3 cellular contexts compared by ENCODE assay signal in the genomic region with DNA sequence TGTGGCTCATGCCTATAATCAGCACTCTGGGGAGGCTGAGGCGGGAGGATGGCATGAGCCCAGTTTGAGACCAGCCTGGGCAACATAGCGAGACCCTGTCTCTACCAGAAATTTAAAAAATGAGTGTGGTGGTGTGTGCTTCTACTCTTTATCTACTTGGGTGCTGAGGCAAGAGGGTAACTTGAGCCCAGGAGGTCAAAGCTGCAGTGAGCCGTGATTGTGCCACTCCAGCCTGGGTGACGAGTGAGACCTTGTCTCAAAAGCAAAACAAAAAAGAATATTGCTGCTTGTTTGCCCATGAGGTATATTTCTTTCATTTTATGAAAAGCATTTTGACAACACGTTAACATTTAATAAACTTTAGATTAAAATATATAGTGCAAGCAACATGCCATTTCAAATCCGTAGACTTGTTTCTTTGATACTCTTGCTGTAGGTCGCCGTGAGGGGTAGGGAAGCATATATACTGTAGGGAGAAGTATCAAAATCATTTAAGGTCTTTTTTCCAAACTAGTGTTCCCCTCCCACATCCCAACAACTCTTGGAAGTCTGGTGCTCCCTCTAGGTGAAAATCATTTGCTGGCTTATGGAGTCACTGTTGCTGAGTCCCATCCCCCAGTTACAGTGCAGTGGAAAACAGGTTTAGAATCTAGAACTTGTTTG.
A peak's percentile ranks its signal among the peaks of the same experiment; 100 is the strongest.
TF ChIP-seq lines count a peak whose summit lies in the region.

No MANE protein-coding gene starts in this region.

TF ChIP-seq in A549, 52 proteins besides CTCF, POLR2A, EP300 and RAD21:
- peak; percentile 82 for TF ChIP-seq POLR2AphosphoS2 (conservative IDR thresholded peaks at IDR 0.05; ENCODE audit: low read length)
- TF ChIP-seq EHF (CRISPR knock-in tag; IDR thresholded peaks at IDR 0.05) = no peak
- no peak for TF ChIP-seq ZFP36 (IDR thresholded peaks at IDR 0.05; ENCODE audit: borderline replicate concordance, partially characterized antibody)
- TF ChIP-seq HOXA7 (CRISPR knock-in tag; IDR thresholded peaks at IDR 0.05) = no peak
TF ChIP-seq in A549: peak in this region for 1.

TF ChIP-seq in GM12891, 5 proteins besides CTCF, POLR2A, EP300 and RAD21:
- no peak for TF ChIP-seq POU2F2 (IDR thresholded peaks at IDR 0.05; ENCODE audit: low read depth, low read length)
- peak; percentile 47; the same call in 1 of the 2 replicates for TF ChIP-seq POLR2AphosphoS5 (IDR thresholded peaks at IDR 0.05; ENCODE audit: low read depth, low read length)
- TF ChIP-seq TAF1 (IDR thresholded peaks at IDR 0.05; ENCODE audit: low read depth, low read length) = no peak
- TF ChIP-seq PAX5 (IDR thresholded peaks at IDR 0.05; ENCODE audit: insufficient read depth, low read length, severe bottlenecking) = no peak
- TF ChIP-seq SPI1 (IDR thresholded peaks at IDR 0.05; ENCODE audit: low read depth, low read length) = no peak

TF ChIP-seq in K562, 482 proteins besides CTCF, POLR2A, EP300 and RAD21:
- peak in 1 of 2 experiments; percentile 7; a peak in 1 of 4 replicates for TF ChIP-seq SIN3A (IDR thresholded peaks at IDR 0.05; ENCODE audit: borderline replicate concordance in 2 of 2, control insufficient read depth in 1 of 2, low read depth in 2 of 2, low read length in 2 of 2)
- 0 out of 2 replicates have a peak, but pooled peaks have one; percentile 5 for TF ChIP-seq POLR2G (IDR thresholded peaks at IDR 0.05; ENCODE audit: low read depth, low read length)
- peak; percentile 40; the same call in 1 of the 2 replicates for TF ChIP-seq SUPT5H (IDR thresholded peaks at IDR 0.05)
- TF ChIP-seq, protein P1, sequence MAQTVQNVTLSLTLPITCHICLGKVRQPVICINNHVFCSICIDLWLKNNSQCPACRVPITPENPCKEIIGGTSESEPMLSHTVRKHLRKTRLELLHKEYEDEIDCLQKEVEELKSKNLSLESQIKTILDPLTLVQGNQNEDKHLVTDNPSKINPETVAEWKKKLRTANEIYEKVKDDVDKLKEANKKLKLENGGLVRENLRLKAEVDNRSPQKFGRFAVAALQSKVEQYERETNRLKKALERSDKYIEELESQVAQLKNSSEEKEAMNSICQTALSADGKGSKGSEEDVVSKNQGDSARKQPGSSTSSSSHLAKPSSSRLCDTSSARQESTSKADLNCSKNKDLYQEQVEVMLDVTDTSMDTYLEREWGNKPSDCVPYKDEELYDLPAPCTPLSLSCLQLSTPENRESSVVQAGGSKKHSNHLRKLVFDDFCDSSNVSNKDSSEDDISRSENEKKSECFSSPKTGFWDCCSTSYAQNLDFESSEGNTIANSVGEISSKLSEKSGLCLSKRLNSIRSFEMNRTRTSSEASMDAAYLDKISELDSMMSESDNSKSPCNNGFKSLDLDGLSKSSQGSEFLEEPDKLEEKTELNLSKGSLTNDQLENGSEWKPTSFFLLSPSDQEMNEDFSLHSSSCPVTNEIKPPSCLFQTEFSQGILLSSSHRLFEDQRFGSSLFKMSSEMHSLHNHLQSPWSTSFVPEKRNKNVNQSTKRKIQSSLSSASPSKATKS (CRISPR knock-in tag; IDR thresholded peaks at IDR 0.05) = 0 out of 2 replicates have a peak, but pooled peaks have one; percentile 21
- TF ChIP-seq TGIF2 (CRISPR knock-in tag; IDR thresholded peaks at IDR 0.05) = no peak
- TF ChIP-seq NR1H2 (CRISPR knock-in tag; IDR thresholded peaks at IDR 0.05) = no peak
TF ChIP-seq in K562: peak in this region for 4.
